8 cellular contexts compared by ENCODE assay signal in genomic region chr2:19349911-19350677, GRCh38. TPM values are rescaled to one million over a fixed set of nuclear protein-coding genes. Genes with fewer than 3 reads are reported as not detected.
DNase-seq lines count a peak whose midpoint lies in the region; ATAC-seq and TF ChIP-seq lines count a peak whose summit lies in the region.

No MANE protein-coding gene starts in this region.

- H3K36me3 ChIP-seq in DND-41 (ENCODE audit: insufficient read depth, low read length) (no peaks in the 10 kb centered on the region), MM.1S (replicated peaks; ENCODE audit: insufficient read depth, low read length) (no peaks in the 10 kb centered on the region)

- H3K9ac ChIP-seq in DND-41 (ENCODE audit: low read depth, low read length) (no peak overlapping the region), MM.1S (ENCODE audit: low read length) (no peak overlapping the region)

- H3K27ac ChIP-seq in DND-41 (ENCODE audit: low read length) (no peak overlapping the region), MM.1S (ENCODE audit: low read length) (no peak overlapping the region)

- H3K4me3 ChIP-seq in DND-41 (ENCODE audit: low read depth in 1 of 2, low read length in 2 of 2) (no peak overlapping the region), MM.1S (ENCODE audit: low read length) (no peak overlapping the region)

- POLR2A ChIA-PET in activated naive CD8-positive, alpha-beta T cell treated with anti-CD3 and anti-CD28 coated beads, Interleukin-2, amount 10 ng/mL, durations not matched to agents 7 days and 5 days (lab: Charles Lee) = no interaction called here

- no peak for ATAC-seq in DND-41 (ENCODE audit: insufficient read depth, low read depth)
- ATAC-seq in activated naive CD8-positive, alpha-beta T cell treated with anti-CD3 and anti-CD28 coated beads, Interleukin-2, amount 10 ng/mL, durations not matched to agents 7 days and 5 days (ENCODE audit: low read depth) = peak; percentile 19
- no peak for ATAC-seq in GM21381 (IDR thresholded peaks at IDR 0.05; ENCODE audit: unreplicated experiment)
- ATAC-seq in HG02852 (IDR thresholded peaks at IDR 0.05; ENCODE audit: unreplicated experiment) = no peak
- ATAC-seq in GM18867 (IDR thresholded peaks at IDR 0.05; ENCODE audit: unreplicated experiment) = no peak

- H2AFZ ChIP-seq in DND-41 (ENCODE audit: low read depth, low read length) (no peak overlapping the region), MM.1S (ENCODE audit: low read length) (0 out of 2 replicates have a peak overlapping the region, but pooled peaks have one; percentile 13)

- peaks cover 56% of the 10 kb centered on the region for H3K27me3 Mint-ChIP-seq in activated naive CD8-positive, alpha-beta T cell treated with anti-CD3 and anti-CD28 coated beads, Interleukin-2, amount 10 ng/mL, durations not matched to agents 7 days and 5 days

- TF ChIP-seq CTCF in DND-41 (IDR thresholded peaks at IDR 0.05; ENCODE audit: borderline replicate concordance, extremely low read depth, low read length, poor library complexity, severe bottlenecking) (peak; percentile 66), MM.1S (IDR thresholded peaks at IDR 0.05; ENCODE audit: low read length) (peak; percentile 88)

- no peaks in the 10 kb centered on the region; the same call in 1 of the 2 replicates for H3F3A ChIP-seq in MM.1S (ENCODE audit: insufficient read depth, low read length)

- no peaks in the 10 kb centered on the region for H4K20me1 ChIP-seq in DND-41 (ENCODE audit: insufficient read depth, low read length)
- no peaks in the 10 kb centered on the region for H4K20me1 ChIP-seq in MM.1S (ENCODE audit: insufficient read depth, low read length)

- H3K4me2 ChIP-seq in DND-41 (ENCODE audit: insufficient read depth, low read length) (no peak overlapping the region), MM.1S (ENCODE audit: low read depth, low read length) (peak overlapping the region; percentile 55; the same call in 1 of the 2 replicates)

- H3K4me1 ChIP-seq in DND-41 (ENCODE audit: insufficient read depth, low read length) (peaks cover 21% of the 10 kb centered on the region), MM.1S (ENCODE audit: low read length) (peaks cover 13% of the 10 kb centered on the region; the same call in 1 of the 2 replicates)

- peak overlapping the region; percentile 16 for H3K4me3 Mint-ChIP-seq in activated naive CD8-positive, alpha-beta T cell treated with anti-CD3 and anti-CD28 coated beads, Interleukin-2, amount 10 ng/mL, durations not matched to agents 7 days and 5 days

- H3K27ac Mint-ChIP-seq in activated naive CD8-positive, alpha-beta T cell treated with anti-CD3 and anti-CD28 coated beads, Interleukin-2, amount 10 ng/mL, durations not matched to agents 7 days and 5 days = no peak overlapping the region

- H3K9me3 ChIP-seq in DND-41 (ENCODE audit: insufficient read depth, low read length, severe bottlenecking) = no peaks in the 10 kb centered on the region
- H3K9me3 ChIP-seq in MM.1S (replicated peaks; ENCODE audit: insufficient read depth, low read length) = no peaks in the 10 kb centered on the region

- H3K9me2 ChIP-seq in MM.1S (replicated peaks; ENCODE audit: insufficient read depth, low read length) = no peaks in the 10 kb centered on the region

- H3K27me3 ChIP-seq in DND-41 (ENCODE audit: insufficient read depth, low read length, poor library complexity) (no peaks in the 10 kb centered on the region), MM.1S (replicated peaks; ENCODE audit: insufficient read depth, low read length) (peaks cover 38% of the 10 kb centered on the region)

- H3K9me3 Mint-ChIP-seq in activated naive CD8-positive, alpha-beta T cell treated with anti-CD3 and anti-CD28 coated beads, Interleukin-2, amount 10 ng/mL, durations not matched to agents 7 days and 5 days = peaks cover 1% of the 10 kb centered on the region

- DNase-seq in DND-41 (peak; percentile 22), MM.1S (peak; percentile 54), hepatic stellate cell (ENCODE audit: low spot score) (peak; percentile 62), putamen (ENCODE audit: low spot score) (peak; percentile 75)
- peak; percentile 81 for DNase-seq in activated naive CD8-positive, alpha-beta T cell treated with anti-CD3 and anti-CD28 coated beads, Interleukin-2, amount 10 ng/mL, durations not matched to agents 7 days and 5 days

- H3K79me2 ChIP-seq in DND-41 (ENCODE audit: insufficient read depth, low read length) (peaks cover 11% of the 10 kb centered on the region; the same call in 1 of the 2 replicates), MM.1S (ENCODE audit: low read length) (0 out of 2 replicates have a peak, but pooled peaks cover 3% of the 10 kb centered on the region)

- peaks cover 9% of the 10 kb centered on the region for H3K36me3 Mint-ChIP-seq in activated naive CD8-positive, alpha-beta T cell treated with anti-CD3 and anti-CD28 coated beads, Interleukin-2, amount 10 ng/mL, durations not matched to agents 7 days and 5 days

- peaks cover 24% of the 10 kb centered on the region for H3K4me1 Mint-ChIP-seq in activated naive CD8-positive, alpha-beta T cell treated with anti-CD3 and anti-CD28 coated beads, Interleukin-2, amount 10 ng/mL, durations not matched to agents 7 days and 5 days

RNA-seq across cellular contexts. Expression of gene OSR1, which starts 8.3 kb away (rescaled TPM):
- not detected for total RNA-seq in activated naive CD8-positive, alpha-beta T cell treated with anti-CD3 and anti-CD28 coated beads, Interleukin-2, amount 10 ng/mL, durations not matched to agents 7 days and 5 days

Comparison
In these comparisons a context has a peak if more than half of its experiments do, and no peak if none do; other contexts are left out.
1. DNase-seq: peak in every context shown above with its lines; median percentile 81 in activated naive CD8-positive, alpha-beta T cell treated with anti-CD3 and anti-CD28 coated beads, Interleukin-2, amount 10 ng/mL, durations not matched to agents 7 days and 5 days; 75 in putamen; 62 in hepatic stellate cell; 54 in MM.1S; 22 in DND-41.